ENCODE assay signal across 1 cellular context in genomic region chr2:69720404-69720803, GRCh38.
TF ChIP-seq lines count a peak whose summit lies in the region.

No MANE protein-coding gene starts in this region.

TF ChIP-seq in GM12878, 131 proteins besides CTCF, POLR2A, EP300 and RAD21 (continued from another document):
- TF ChIP-seq, protein P1, sequence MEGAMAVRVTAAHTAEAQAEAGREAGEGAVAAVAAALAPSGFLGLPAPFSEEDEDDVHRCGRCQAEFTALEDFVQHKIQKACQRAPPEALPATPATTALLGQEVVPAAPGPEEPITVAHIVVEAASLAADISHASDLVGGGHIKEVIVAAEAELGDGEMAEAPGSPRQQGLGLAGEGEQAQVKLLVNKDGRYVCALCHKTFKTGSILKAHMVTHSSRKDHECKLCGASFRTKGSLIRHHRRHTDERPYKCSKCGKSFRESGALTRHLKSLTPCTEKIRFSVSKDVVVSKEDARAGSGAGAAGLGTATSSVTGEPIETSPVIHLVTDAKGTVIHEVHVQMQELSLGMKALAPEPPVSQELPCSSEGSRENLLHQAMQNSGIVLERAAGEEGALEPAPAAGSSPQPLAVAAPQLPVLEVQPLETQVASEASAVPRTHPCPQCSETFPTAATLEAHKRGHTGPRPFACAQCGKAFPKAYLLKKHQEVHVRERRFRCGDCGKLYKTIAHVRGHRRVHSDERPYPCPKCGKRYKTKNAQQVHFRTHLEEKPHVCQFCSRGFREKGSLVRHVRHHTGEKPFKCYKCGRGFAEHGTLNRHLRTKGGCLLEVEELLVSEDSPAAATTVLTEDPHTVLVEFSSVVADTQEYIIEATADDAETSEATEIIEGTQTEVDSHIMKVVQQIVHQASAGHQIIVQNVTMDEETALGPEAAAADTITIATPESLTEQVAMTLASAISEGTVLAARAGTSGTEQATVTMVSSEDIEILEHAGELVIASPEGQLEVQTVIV (IDR thresholded peaks at IDR 0.05; ENCODE audit: borderline replicate concordance, partially characterized antibody): no peak
- TF ChIP-seq CUX1 (IDR thresholded peaks at IDR 0.05; ENCODE audit: insufficient replicate concordance, low read depth, low read length) (no peak), POLR2AphosphoS2 (IDR thresholded peaks at IDR 0.05; ENCODE audit: low read depth, low read length) (no peak), SKIL (IDR thresholded peaks at IDR 0.05; ENCODE audit: low read depth, poor library complexity, severe bottlenecking) (no peak), SRF (IDR thresholded peaks at IDR 0.05; ENCODE audit: low read depth in 2 of 2, low read length in 2 of 2) (no peak), YY1 (IDR thresholded peaks at IDR 0.05; ENCODE audit: low read depth, low read length) (no peak), JUND (IDR thresholded peaks at IDR 0.05; ENCODE audit: low read depth, low read length) (no peak), ZSCAN29 (IDR thresholded peaks at IDR 0.05) (no peak), FOS (IDR thresholded peaks at IDR 0.05; ENCODE audit: borderline replicate concordance, extremely low read depth, insufficient read length) (no peak), CHD2 (IDR thresholded peaks at IDR 0.05; ENCODE audit: borderline replicate concordance, low read depth, low read length) (no peak), GABPA (IDR thresholded peaks at IDR 0.05; ENCODE audit: low read depth) (no peak)
- TF ChIP-seq, protein P2, sequence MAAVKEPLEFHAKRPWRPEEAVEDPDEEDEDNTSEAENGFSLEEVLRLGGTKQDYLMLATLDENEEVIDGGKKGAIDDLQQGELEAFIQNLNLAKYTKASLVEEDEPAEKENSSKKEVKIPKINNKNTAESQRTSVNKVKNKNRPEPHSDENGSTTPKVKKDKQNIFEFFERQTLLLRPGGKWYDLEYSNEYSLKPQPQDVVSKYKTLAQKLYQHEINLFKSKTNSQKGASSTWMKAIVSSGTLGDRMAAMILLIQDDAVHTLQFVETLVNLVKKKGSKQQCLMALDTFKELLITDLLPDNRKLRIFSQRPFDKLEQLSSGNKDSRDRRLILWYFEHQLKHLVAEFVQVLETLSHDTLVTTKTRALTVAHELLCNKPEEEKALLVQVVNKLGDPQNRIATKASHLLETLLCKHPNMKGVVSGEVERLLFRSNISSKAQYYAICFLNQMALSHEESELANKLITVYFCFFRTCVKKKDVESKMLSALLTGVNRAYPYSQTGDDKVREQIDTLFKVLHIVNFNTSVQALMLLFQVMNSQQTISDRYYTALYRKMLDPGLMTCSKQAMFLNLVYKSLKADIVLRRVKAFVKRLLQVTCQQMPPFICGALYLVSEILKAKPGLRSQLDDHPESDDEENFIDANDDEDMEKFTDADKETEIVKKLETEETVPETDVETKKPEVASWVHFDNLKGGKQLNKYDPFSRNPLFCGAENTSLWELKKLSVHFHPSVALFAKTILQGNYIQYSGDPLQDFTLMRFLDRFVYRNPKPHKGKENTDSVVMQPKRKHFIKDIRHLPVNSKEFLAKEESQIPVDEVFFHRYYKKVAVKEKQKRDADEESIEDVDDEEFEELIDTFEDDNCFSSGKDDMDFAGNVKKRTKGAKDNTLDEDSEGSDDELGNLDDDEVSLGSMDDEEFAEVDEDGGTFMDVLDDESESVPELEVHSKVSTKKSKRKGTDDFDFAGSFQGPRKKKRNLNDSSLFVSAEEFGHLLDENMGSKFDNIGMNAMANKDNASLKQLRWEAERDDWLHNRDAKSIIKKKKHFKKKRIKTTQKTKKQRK (IDR thresholded peaks at IDR 0.05; ENCODE audit: low read depth, low read length): no peak
TF ChIP-seq in GM12878: peak in this region for 0.
